Comparison of ENCODE assay signal across 1 cellular context in the genomic region with DNA sequence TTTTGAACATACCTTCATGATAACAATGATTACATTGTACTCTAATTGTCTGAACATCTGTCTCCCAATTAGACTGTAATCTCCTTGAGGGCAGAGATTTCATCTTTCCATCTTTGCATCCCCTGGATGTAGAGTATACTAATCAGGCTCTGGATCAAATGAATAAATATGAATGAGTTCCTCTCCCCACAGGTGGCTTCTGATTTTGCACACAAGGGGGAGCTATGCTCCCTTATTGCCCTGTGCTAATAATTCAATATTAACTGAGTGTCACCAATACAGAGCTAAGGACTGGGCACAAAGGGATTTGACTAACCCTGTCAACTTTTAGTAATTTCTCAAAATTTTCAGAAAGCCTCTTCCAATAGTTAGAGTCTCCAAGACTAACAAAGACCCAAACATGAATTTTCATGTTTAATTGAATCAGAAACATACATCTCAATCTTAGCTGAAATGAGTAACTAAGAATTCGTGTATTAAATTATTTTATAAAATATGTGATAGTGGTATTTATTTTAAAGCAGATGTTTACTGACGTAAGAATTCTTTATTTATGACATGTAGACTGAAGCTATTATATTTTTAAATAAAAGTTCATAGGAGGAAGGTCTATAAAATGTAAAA.
TF ChIP-seq lines count a peak whose summit lies in the region.

No MANE protein-coding gene starts in this region.

TF ChIP-seq in HEK293, 187 proteins besides CTCF, POLR2A, EP300 and RAD21 (continued from another document):
- TF ChIP-seq, protein P1, sequence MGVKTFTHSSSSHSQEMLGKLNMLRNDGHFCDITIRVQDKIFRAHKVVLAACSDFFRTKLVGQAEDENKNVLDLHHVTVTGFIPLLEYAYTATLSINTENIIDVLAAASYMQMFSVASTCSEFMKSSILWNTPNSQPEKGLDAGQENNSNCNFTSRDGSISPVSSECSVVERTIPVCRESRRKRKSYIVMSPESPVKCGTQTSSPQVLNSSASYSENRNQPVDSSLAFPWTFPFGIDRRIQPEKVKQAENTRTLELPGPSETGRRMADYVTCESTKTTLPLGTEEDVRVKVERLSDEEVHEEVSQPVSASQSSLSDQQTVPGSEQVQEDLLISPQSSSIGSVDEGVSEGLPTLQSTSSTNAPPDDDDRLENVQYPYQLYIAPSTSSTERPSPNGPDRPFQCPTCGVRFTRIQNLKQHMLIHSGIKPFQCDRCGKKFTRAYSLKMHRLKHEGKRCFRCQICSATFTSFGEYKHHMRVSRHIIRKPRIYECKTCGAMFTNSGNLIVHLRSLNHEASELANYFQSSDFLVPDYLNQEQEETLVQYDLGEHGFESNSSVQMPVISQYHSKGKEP (tag by site-specific recombination; IDR thresholded peaks at IDR 0.05), result no peak
- TF ChIP-seq KLF1 (tag by site-specific recombination; IDR thresholded peaks at IDR 0.05) (no peak), ZNF433 (tag by site-specific recombination; IDR thresholded peaks at IDR 0.05; ENCODE audit: low read depth) (no peak)
TF ChIP-seq in HEK293: peak in this region for 3.
